Comparison of ENCODE assay signal across 1 cellular context in genomic region chr9:134597957-134598883, GRCh38.
TF ChIP-seq lines count a peak whose summit lies in the region.

No MANE protein-coding gene starts in this region.

TF ChIP-seq in GM23338, 12 proteins besides CTCF, POLR2A, EP300 and RAD21 (continued from another document):
- no peak for TF ChIP-seq ZNF462 (CRISPR knock-in tag; IDR thresholded peaks at IDR 0.05)
- no peak for TF ChIP-seq JUNB (IDR thresholded peaks at IDR 0.05; ENCODE audit: unreplicated experiment)
- TF ChIP-seq REST (IDR thresholded peaks at IDR 0.05; ENCODE audit: unreplicated experiment), result no peak
- TF ChIP-seq STAT1 (IDR thresholded peaks at IDR 0.05; ENCODE audit: unreplicated experiment), result no peak
- TF ChIP-seq CREB1 (CRISPR knock-in tag; IDR thresholded peaks at IDR 0.05; ENCODE audit: low read depth), result no peak
- TF ChIP-seq ZNF331 (CRISPR knock-in tag; IDR thresholded peaks at IDR 0.05; ENCODE audit: low read depth), result no peak
- no peak for TF ChIP-seq ZNF114 (CRISPR knock-in tag; IDR thresholded peaks at IDR 0.05)
- no peak for TF ChIP-seq EZH2 (IDR thresholded peaks at IDR 0.05; ENCODE audit: low read depth, unreplicated experiment)
- TF ChIP-seq NANOG (IDR thresholded peaks at IDR 0.05; ENCODE audit: borderline replicate concordance), result no peak
TF ChIP-seq in GM23338: peak in this region for 0.
